Comparison of ENCODE assay signal across 1 cellular context in the genomic region with DNA sequence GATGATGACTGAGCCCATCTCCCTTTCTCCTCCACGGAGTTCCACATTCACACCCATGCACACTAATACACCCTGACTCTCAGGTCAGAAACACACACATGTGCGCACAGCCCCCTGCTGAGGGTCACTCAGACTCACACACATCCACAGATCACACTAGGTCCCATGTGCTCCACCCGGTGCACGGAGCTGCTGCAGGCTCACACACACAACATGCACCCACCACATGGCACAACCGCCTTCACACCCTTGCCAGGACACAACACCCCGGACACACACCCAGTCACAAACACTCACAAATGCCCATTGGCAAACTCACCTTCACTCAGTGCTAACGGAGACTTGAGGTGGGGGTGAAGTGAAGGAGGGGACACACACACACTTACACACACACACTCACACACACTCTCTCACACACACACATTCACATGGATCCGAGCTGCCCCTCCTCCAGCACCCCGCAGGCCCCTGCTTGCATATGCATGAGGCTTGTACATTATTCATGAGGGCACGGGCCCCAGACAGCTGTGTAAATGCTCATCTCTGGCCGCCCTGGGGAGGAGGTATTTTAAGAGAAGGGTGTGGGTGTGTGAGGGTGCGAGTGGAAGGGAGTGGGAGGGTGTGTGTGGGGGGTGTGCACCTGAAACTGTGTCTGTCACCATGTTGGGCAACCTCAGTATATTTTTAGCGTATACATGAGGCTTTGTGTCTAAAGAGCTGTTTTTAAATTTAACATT.
TF ChIP-seq lines count a peak whose summit lies in the region.

No MANE protein-coding gene starts in this region.

TF ChIP-seq in WTC11, 78 proteins besides CTCF, POLR2A, EP300 and RAD21 (continued from another document):
- TF ChIP-seq, protein P1, sequence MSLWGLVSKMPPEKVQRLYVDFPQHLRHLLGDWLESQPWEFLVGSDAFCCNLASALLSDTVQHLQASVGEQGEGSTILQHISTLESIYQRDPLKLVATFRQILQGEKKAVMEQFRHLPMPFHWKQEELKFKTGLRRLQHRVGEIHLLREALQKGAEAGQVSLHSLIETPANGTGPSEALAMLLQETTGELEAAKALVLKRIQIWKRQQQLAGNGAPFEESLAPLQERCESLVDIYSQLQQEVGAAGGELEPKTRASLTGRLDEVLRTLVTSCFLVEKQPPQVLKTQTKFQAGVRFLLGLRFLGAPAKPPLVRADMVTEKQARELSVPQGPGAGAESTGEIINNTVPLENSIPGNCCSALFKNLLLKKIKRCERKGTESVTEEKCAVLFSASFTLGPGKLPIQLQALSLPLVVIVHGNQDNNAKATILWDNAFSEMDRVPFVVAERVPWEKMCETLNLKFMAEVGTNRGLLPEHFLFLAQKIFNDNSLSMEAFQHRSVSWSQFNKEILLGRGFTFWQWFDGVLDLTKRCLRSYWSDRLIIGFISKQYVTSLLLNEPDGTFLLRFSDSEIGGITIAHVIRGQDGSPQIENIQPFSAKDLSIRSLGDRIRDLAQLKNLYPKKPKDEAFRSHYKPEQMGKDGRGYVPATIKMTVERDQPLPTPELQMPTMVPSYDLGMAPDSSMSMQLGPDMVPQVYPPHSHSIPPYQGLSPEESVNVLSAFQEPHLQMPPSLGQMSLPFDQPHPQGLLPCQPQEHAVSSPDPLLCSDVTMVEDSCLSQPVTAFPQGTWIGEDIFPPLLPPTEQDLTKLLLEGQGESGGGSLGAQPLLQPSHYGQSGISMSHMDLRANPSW (CRISPR knock-in tag; conservative IDR thresholded peaks at IDR 0.05; ENCODE audit: low read depth) = no peak
- TF ChIP-seq, protein P2, sequence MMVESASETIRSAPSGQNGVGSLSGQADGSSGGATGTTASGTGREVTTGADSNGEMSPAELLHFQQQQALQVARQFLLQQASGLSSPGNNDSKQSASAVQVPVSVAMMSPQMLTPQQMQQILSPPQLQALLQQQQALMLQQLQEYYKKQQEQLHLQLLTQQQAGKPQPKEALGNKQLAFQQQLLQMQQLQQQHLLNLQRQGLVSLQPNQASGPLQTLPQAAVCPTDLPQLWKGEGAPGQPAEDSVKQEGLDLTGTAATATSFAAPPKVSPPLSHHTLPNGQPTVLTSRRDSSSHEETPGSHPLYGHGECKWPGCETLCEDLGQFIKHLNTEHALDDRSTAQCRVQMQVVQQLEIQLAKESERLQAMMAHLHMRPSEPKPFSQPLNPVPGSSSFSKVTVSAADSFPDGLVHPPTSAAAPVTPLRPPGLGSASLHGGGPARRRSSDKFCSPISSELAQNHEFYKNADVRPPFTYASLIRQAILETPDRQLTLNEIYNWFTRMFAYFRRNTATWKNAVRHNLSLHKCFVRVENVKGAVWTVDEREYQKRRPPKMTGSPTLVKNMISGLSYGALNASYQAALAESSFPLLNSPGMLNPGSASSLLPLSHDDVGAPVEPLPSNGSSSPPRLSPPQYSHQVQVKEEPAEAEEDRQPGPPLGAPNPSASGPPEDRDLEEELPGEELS (CRISPR knock-in tag; IDR thresholded peaks at IDR 0.05) = no peak
- TF ChIP-seq, protein P3, sequence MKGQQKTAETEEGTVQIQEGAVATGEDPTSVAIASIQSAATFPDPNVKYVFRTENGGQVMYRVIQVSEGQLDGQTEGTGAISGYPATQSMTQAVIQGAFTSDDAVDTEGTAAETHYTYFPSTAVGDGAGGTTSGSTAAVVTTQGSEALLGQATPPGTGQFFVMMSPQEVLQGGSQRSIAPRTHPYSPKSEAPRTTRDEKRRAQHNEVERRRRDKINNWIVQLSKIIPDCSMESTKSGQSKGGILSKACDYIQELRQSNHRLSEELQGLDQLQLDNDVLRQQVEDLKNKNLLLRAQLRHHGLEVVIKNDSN (CRISPR knock-in tag; IDR thresholded peaks at IDR 0.05) = no peak
- TF ChIP-seq SMAD4 (CRISPR knock-in tag; IDR thresholded peaks at IDR 0.05) = no peak
- TF ChIP-seq NFATC4 (CRISPR knock-in tag; IDR thresholded peaks at IDR 0.05) = no peak
- no peak for TF ChIP-seq ZBTB21 (CRISPR knock-in tag; IDR thresholded peaks at IDR 0.05; ENCODE audit: borderline replicate concordance)
